8 cellular contexts compared by ENCODE assay signal in the genomic region with DNA sequence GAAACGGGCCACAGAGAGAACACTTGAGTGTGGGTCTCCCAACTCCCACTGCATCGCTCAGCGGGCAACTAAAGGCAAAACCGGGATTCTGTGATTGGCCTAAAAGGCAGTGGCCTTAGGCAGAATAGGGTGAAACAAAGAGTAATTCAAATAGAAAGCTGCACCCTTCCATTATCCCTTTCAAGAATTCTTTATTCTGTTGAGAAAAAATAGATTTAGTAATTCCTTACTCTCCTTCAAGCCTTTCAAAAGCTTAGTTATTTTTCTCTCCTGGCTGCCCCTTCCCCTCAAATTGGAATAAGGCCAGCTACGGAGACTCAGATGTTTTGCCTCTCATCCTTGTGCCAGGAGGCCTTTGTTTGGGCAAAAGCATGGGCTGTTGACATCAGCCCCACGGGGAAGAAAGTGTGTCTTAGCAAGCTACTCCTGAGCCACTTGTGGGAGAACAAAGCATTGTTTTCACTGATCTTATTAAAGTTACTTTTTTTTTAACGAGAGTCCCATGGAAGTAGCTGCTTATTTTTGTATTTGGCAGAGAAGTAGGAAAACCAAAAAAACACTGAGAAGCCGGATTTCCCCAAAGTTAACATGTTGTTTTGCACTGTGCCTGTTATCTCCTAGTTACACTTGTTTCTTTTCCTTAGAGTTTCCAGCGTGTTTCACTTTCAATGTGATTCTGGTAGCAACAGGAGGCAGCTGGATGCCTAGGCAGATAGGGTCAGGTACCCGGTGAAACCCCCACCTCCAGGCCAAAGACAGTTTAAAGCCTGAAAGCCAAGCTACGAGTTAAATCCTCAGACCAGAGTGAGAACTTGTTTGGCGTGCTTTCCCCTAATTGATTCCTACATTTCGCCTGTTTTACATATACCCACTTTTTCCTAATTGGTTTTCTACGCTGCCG. TPM values are rescaled to one million over a fixed set of nuclear protein-coding genes. Genes with fewer than 3 reads are reported as not detected.
DNase-seq lines count a peak whose midpoint lies in the region; ATAC-seq lines count a peak whose summit lies in the region.

No MANE protein-coding gene starts in this region.

- H3K27ac Mint-ChIP-seq in activated T-helper 1 cell treated with anti-CD3 and anti-CD28 coated beads, Interleukin-12 subunit alpha, Interleukin-12 subunit beta, Interleukin-2, Interleukin-4 antibody, amounts not matched to agents 30 ng/mL and 10 ng/mL and 1 ng/mL, durations not matched to agents 14 hours and 24 hours and 36 hours: peak overlapping the region; percentile 90

- peak; percentile 73 for DNase-seq in NCI-H2107 treated with DMSO at 0.1 percent for 48 hours (lab: John Stamatoyannopoulos, UW; ENCODE audit: unreplicated experiment)
- no peak for DNase-seq in NCI-H2107 (lab: John Stamatoyannopoulos, UW)
- DNase-seq in activated T-helper 1 cell treated with anti-CD3 and anti-CD28 coated beads, Interleukin-12 subunit alpha, Interleukin-12 subunit beta, Interleukin-2, Interleukin-4 antibody, amounts not matched to agents 30 ng/mL and 10 ng/mL and 1 ng/mL, durations not matched to agents 14 hours and 24 hours and 36 hours (ENCODE audit: low spot score): no peak
- DNase-seq in NCI-H526 (lab: John Stamatoyannopoulos, UW): no peak
- no peak for DNase-seq in HPDE6-E6E7 (ENCODE audit: extremely low spot score)

- H3K4me1 Mint-ChIP-seq in activated T-helper 1 cell treated with anti-CD3 and anti-CD28 coated beads, Interleukin-12 subunit alpha, Interleukin-12 subunit beta, Interleukin-2, Interleukin-4 antibody, amounts not matched to agents 30 ng/mL and 10 ng/mL and 1 ng/mL, durations not matched to agents 14 hours and 24 hours and 36 hours (ENCODE audit: low read depth): peaks cover 58% of the 10 kb centered on the region

- no peaks in the 10 kb centered on the region for H3K27me3 Mint-ChIP-seq in activated T-helper 1 cell treated with anti-CD3 and anti-CD28 coated beads, Interleukin-12 subunit alpha, Interleukin-12 subunit beta, Interleukin-2, Interleukin-4 antibody, amounts not matched to agents 30 ng/mL and 10 ng/mL and 1 ng/mL, durations not matched to agents 14 hours and 24 hours and 36 hours (ENCODE audit: insufficient read depth)

- intact Hi-C loops in activated T-helper 1 cell treated with anti-CD3 and anti-CD28 coated beads, Interleukin-12 subunit alpha, Interleukin-12 subunit beta, Interleukin-2, Interleukin-4 antibody, amounts not matched to agents 30 ng/mL and 10 ng/mL and 1 ng/mL, durations not matched to agents 14 hours and 24 hours and 36 hours (cut with micrococcal nuclease): loop anchor here (1.0 to 5.0 kb wide), 5 partner anchors 68 to 995 kb away; partner anchors contain the start of genes DNAJB11 and TRA2B

- peaks cover 30% of the 10 kb centered on the region for H3K36me3 Mint-ChIP-seq in activated T-helper 1 cell treated with anti-CD3 and anti-CD28 coated beads, Interleukin-12 subunit alpha, Interleukin-12 subunit beta, Interleukin-2, Interleukin-4 antibody, amounts not matched to agents 30 ng/mL and 10 ng/mL and 1 ng/mL, durations not matched to agents 14 hours and 24 hours and 36 hours (ENCODE audit: low read depth)

- peaks cover 6% of the 10 kb centered on the region for H3K9me3 Mint-ChIP-seq in activated T-helper 1 cell treated with anti-CD3 and anti-CD28 coated beads, Interleukin-12 subunit alpha, Interleukin-12 subunit beta, Interleukin-2, Interleukin-4 antibody, amounts not matched to agents 30 ng/mL and 10 ng/mL and 1 ng/mL, durations not matched to agents 14 hours and 24 hours and 36 hours

- H3K27ac ChIP-seq in skin epidermis: peak overlapping the region; percentile 17 to 96 (median 81)

- peak overlapping the region; percentile 87 for H3K4me3 ChIP-seq in iPS-11a (ENCODE audit: low read depth, low read length)
- H3K4me3 ChIP-seq in skin epidermis: peak overlapping the region; percentile 40 to 81 (median 68)

- ATAC-seq in HG03108 (IDR thresholded peaks at IDR 0.05; ENCODE audit: unreplicated experiment): no peak

- peak overlapping the region; percentile 87 for H3K4me3 Mint-ChIP-seq in activated T-helper 1 cell treated with anti-CD3 and anti-CD28 coated beads, Interleukin-12 subunit alpha, Interleukin-12 subunit beta, Interleukin-2, Interleukin-4 antibody, amounts not matched to agents 30 ng/mL and 10 ng/mL and 1 ng/mL, durations not matched to agents 14 hours and 24 hours and 36 hours

RNA-seq across cellular contexts. Expression of gene ST6GAL1, which starts 2.2 kb away (rescaled TPM):
- 147 and 148 TPM in 2 replicates for total RNA-seq in activated T-helper 1 cell treated with anti-CD3 and anti-CD28 coated beads, Interleukin-12 subunit alpha, Interleukin-12 subunit beta, Interleukin-2, Interleukin-4 antibody, amounts not matched to agents 30 ng/mL and 10 ng/mL and 1 ng/mL, durations not matched to agents 14 hours and 24 hours and 36 hours
